In genomic region chr3:167754049-167754448, GRCh38 we compare ENCODE assay signal across 16 cellular contexts.
"Had no signal": no experiment of that assay in that cellular context is flagged by ENCODE, and none has a peak within 500 bp of the region (broad histone marks: within the 10 kb centered on the region; RNA-seq: fewer than 3 reads in every experiment).

No MANE protein-coding gene starts in this region.

- H3K9me3 ChIP-seq: body of pancreas, colonic mucosa, ovary, sigmoid colon had no signal

- ATAC-seq: activated CD4-positive, CD25-positive, alpha-beta regulatory T cell treated with anti-CD3 and anti-CD28 coated beads, Interleukin-2, amount 50 U/mL, for 24 hours; body of pancreas; esophagus mucosa had no signal

- FAIRE-seq: islet of Langerhans had no signal

- H3K36me3 ChIP-seq: colonic mucosa, neural progenitor cell, ovary, sigmoid colon had no signal

- H3K4me2 ChIP-seq: neural progenitor cell had no signal

- DNase-seq: activated CD4-positive, alpha-beta T cell treated with anti-CD3 and anti-CD28 coated beads, Interleukin-2, amount 50 U/mL, for 1 hour; activated CD8-positive, alpha-beta memory T cell treated with anti-CD3 and anti-CD28 coated beads for 24 hours; activated gamma-delta T cell treated with Interleukin-2 at 50 U/mL for 16 hours; amniotic stem cell; body of pancreas; central memory CD4-positive, alpha-beta T cell; colonic mucosa; ovary; sigmoid colon; stimulated activated CD4-positive, alpha-beta T cell treated with anti-CD3 and anti-CD28 coated beads, Interleukin-1b, Interleukin-23, amount 100 ng/mL, for 48 hours had no signal

- H3K27ac Mint-ChIP-seq: activated naive CD8-positive, alpha-beta T cell; neural progenitor cell had no signal

- H3K4me3 Mint-ChIP-seq: activated naive CD8-positive, alpha-beta T cell; neural progenitor cell had no signal

- H3K4me1 ChIP-seq: body of pancreas, colonic mucosa, neural progenitor cell, sigmoid colon had no signal

- H3K27me3 ChIP-seq: body of pancreas, colonic mucosa, neural progenitor cell, ovary, sigmoid colon had no signal

- H3K27me3 Mint-ChIP-seq: activated naive CD8-positive, alpha-beta T cell had no signal

- H2AFZ ChIP-seq: neural progenitor cell had no signal

- H3K27ac ChIP-seq: body of pancreas, colonic mucosa, neural progenitor cell, ovary, sigmoid colon had no signal

- H3K9ac ChIP-seq: neural progenitor cell had no signal

- H3K4me3 ChIP-seq: body of pancreas, colonic mucosa, lung, neural progenitor cell, ovary, sigmoid colon had no signal
